Comparison of ENCODE assay signal across 8 cellular contexts in the genomic region with DNA sequence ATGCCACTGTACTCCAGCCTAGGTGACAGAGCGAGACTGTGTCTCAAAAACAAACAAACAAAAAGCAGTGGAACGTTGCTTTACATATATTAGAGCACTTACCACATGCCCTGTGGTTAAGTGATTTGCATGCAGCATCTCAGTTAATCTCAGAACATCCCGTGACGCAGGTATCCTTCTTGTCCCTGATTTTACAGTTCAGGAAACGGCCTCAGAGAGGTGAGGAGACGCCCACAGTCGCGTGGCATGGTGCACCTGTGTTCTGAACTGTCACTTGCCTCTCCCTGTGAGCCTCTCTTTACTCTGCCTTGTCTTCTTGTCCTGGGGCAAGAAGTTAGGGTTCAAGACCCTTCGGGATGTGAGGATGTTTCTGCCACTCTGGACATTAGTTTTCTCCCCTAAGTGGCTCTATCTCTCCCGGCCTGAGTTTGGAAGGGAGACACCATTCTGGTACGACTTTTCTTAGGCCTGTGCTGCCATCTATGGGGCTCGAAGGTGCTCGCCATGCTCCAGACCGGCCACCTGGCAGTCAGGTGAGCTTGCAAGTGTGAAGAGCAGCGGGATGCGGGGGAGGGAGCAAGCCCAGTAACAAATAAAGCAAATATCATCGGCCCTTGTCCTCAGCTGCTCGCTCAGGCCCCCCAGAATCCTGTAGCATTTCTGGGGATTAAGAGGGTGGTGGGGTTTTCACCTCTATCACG. TPM values are rescaled to one million over a fixed set of nuclear protein-coding genes. Genes with fewer than 3 reads are reported as not detected.
A peak's percentile ranks its signal among the peaks of the same experiment; 100 is the strongest.
DNase-seq lines count a peak whose midpoint lies in the region; ATAC-seq and TF ChIP-seq lines count a peak whose summit lies in the region.

No MANE protein-coding gene starts in this region.

- H3K36me3 ChIP-seq in HAP-1 (replicated peaks) (no peaks in the 10 kb centered on the region), mammary epithelial cell (ENCODE audit: insufficient read depth, low read length) (no peaks in the 10 kb centered on the region), smooth muscle cell (ENCODE audit: low read depth) (no peaks in the 10 kb centered on the region)

- H3K27ac ChIP-seq in mammary epithelial cell (ENCODE audit: insufficient read depth, low read depth, low read length) (peak overlapping the region; percentile 17), smooth muscle cell (ENCODE audit: low read depth) (no peak overlapping the region)

- CTCF ChIA-PET in mammary epithelial cell (lab: Charles Lee; ENCODE audit: low non-redundant PET): interaction anchor here (0.6 to 1.4 kb wide), 30 partner anchors 17 to 1207 kb away, joined by 3 to 19 read pairs (median 4); partner anchors contain the start of genes PATZ1, PISD, PRR14L and SLC5A1

- dilution Hi-C loops in mammary epithelial cell (cut with HindIII; ENCODE audit: low sequenced_read_pairs): loop anchor here (10.0 kb wide), 1 partner anchor 245 kb away; no protein-coding TSS in a partner anchor

- 15% methylated on average over 16 of the region's 19 CpGs for WGBS in mammary epithelial cell (ENCODE audit: low coverage, missing lambda C conversion rate)
- WGBS in smooth muscle cell (ENCODE audit: low lambda C conversion rate): 41% methylated on average over 19 of the region's 19 CpGs

- H2AFZ ChIP-seq in mammary epithelial cell (ENCODE audit: low read depth, low read length) (peak overlapping the region; percentile 98), smooth muscle cell (ENCODE audit: low read depth) (peak overlapping the region; percentile 64)

- H3K4me1 ChIP-seq in HAP-1: peaks cover 7% of the 10 kb centered on the region
- H3K4me1 ChIP-seq in mammary epithelial cell (ENCODE audit: insufficient read depth, low read length): peaks cover 5% of the 10 kb centered on the region
- H3K4me1 ChIP-seq in smooth muscle cell (ENCODE audit: low read depth): no peaks in the 10 kb centered on the region

- H4K20me1 ChIP-seq in mammary epithelial cell (ENCODE audit: insufficient read depth, low read length): no peaks in the 10 kb centered on the region
- no peaks in the 10 kb centered on the region for H4K20me1 ChIP-seq in smooth muscle cell (ENCODE audit: low read depth)

- ATAC-seq in GM18870 (IDR thresholded peaks at IDR 0.05; ENCODE audit: unreplicated experiment): no peak

- DNase-seq in DMS153 (lab: John Stamatoyannopoulos, UW): peak; percentile 77
- DNase-seq in HAP-1 (ENCODE audit: low spot score in 2 of 2): peak; percentile 52 to 80
- DNase-seq in NCI-H2029 treated with DMSO at 0.1 percent for 48 hours (lab: John Stamatoyannopoulos, UW): peak; percentile 38
- DNase-seq in UCSD-AML1 (lab: John Stamatoyannopoulos, UW; ENCODE audit: unreplicated experiment): peak; percentile 50
- peak; percentile 82 for DNase-seq in mammary epithelial cell
- peak; percentile 89 for DNase-seq in iPS-NIHi11 (ENCODE audit: low spot score)
- DNase-seq in smooth muscle cell (lab: John Stamatoyannopoulos, UW; ENCODE audit: unreplicated experiment): no peak

- H3K79me2 ChIP-seq in mammary epithelial cell (ENCODE audit: insufficient read depth, low read length) (no peaks in the 10 kb centered on the region), smooth muscle cell (ENCODE audit: low read depth) (no peaks in the 10 kb centered on the region)

- intact Hi-C loops in mammary epithelial cell (cut with micrococcal nuclease): loop anchor here (1.0 kb wide), 5 partner anchors 99 to 414 kb away; no protein-coding TSS in a partner anchor

- H3K27me3 ChIP-seq in HAP-1 (ENCODE audit: low read depth): no peaks in the 10 kb centered on the region
- H3K27me3 ChIP-seq in mammary epithelial cell (ENCODE audit: insufficient read depth, low read length): no peaks in the 10 kb centered on the region
- no peaks in the 10 kb centered on the region for H3K27me3 ChIP-seq in smooth muscle cell (ENCODE audit: low read depth)

- no peaks in the 10 kb centered on the region for H3K9me3 ChIP-seq in HAP-1
- no peaks in the 10 kb centered on the region for H3K9me3 ChIP-seq in mammary epithelial cell (replicated peaks; ENCODE audit: insufficient read depth, low read length)
- no peaks in the 10 kb centered on the region for H3K9me3 ChIP-seq in smooth muscle cell (replicated peaks; ENCODE audit: low read depth)

- TF ChIP-seq CTCF in mammary epithelial cell (conservative IDR thresholded peaks at IDR 0.05 in 1 of 2, IDR thresholded peaks at IDR 0.05 in 1 of 2; ENCODE audit: extremely low read depth in 1 of 2, insufficient read depth in 1 of 2, low read depth in 1 of 2, low read length in 2 of 2): peak; percentile 76 to 86
- peak; percentile 57 for TF ChIP-seq CTCF in smooth muscle cell (IDR thresholded peaks at IDR 0.05; ENCODE audit: borderline replicate concordance, insufficient read depth, poor library complexity, severe bottlenecking)

- no peaks in the 10 kb centered on the region for H3F3A ChIP-seq in smooth muscle cell (ENCODE audit: low read depth)

- H3K4me3 ChIP-seq in HAP-1: peak overlapping the region; percentile 43
- peak overlapping the region; percentile 45 to 60 (median 57) for H3K4me3 ChIP-seq in mammary epithelial cell (replicated peaks in 1 of 3; ENCODE audit: insufficient read depth in 1 of 3, low read depth in 2 of 3, low read length in 3 of 3)
- peak overlapping the region; percentile 50 for H3K4me3 ChIP-seq in smooth muscle cell

- in situ Hi-C loops in HAP-1 (cut with MboI; ENCODE audit: low sequenced_read_pairs): loop anchor here (5.0 to 10.0 kb wide), 4 partner anchors 115 to 505 kb away; partner anchors contain the start of genes FBXO7 and PISD
- in situ Hi-C loops in mammary epithelial cell (cut with MboI; ENCODE audit: low sequenced_read_pairs in 2 of 2): loop anchor here (10.0 to 25.0 kb wide), 3 partner anchors 305 to 483 kb away; partner anchors contain the start of genes EIF4ENIF1 (in 1 of the 2), PISD (in 1 of the 2) and SFI1 (in 1 of the 2)

- H3K4me2 ChIP-seq in mammary epithelial cell (ENCODE audit: insufficient read depth, low read depth, low read length): peak overlapping the region; percentile 99
- peak overlapping the region; percentile 85 for H3K4me2 ChIP-seq in smooth muscle cell

- no TSS peak for BruUV-seq in mammary epithelial cell (replicated peaks; lab: Mats Ljungman, UMichigan)

- H3K9ac ChIP-seq in mammary epithelial cell (ENCODE audit: insufficient read depth, low read length) (peak overlapping the region; percentile 47), smooth muscle cell (ENCODE audit: low read depth) (no peak overlapping the region)

RNA-seq across cellular contexts. Expression of gene YWHAH, which starts 25.6 kb away (rescaled TPM):
- total RNA-seq in mammary epithelial cell (100 to 1,000 TPM; 153 to 166 TPM), smooth muscle cell (74.4 and 79.4 TPM in 2 replicates)
- polyA plus RNA-seq in mammary epithelial cell (195 TPM), smooth muscle cell (101 and 103 TPM in 2 replicates)
- 216 TPM for polyA minus RNA-seq in mammary epithelial cell
